ENCODE assay signal across 9 cellular contexts in genomic region chr13:102598061-102598460, GRCh38. TPM values are rescaled to one million over a fixed set of nuclear protein-coding genes. Genes with fewer than 3 reads are reported as not detected.
DNase-seq lines count a peak whose midpoint lies in the region; ATAC-seq and TF ChIP-seq lines count a peak whose summit lies in the region.
"Had no signal": no experiment of that assay in that cellular context is flagged by ENCODE, and none has a peak within 500 bp of the region (broad histone marks: within the 10 kb centered on the region; RNA-seq: fewer than 3 reads in every experiment).

No MANE protein-coding gene starts in this region.

- intact Hi-C loops in Panc1 (cut with micrococcal nuclease; ENCODE audit: unreplicated experiment), result no loop called here

- in situ Hi-C loops in Panc1 (cut with HindIII; ENCODE audit: low pct_unique_long_range_greater_than_20kb, low sequenced_read_pairs), result no loop called here

- POLR2A ChIA-PET in Panc1 (lab: Charles Lee), result no interaction called here

- CTCF ChIA-PET in Panc1 (lab: Charles Lee), result no interaction called here

- H3K27ac ChIP-seq in Panc1 (ENCODE audit: low read length), result peak overlapping the region; percentile 85

- DNase-seq in Panc1 (ENCODE audit: low read depth, low spot score) (no peak), fibroblast of mammary gland (ENCODE audit: low read depth) (no peak), renal cortical epithelial cell (ENCODE audit: low read depth) (peak; percentile 19), NCI-H1694 (lab: John Stamatoyannopoulos, UW) (no peak), NCI-H526 treated with DMSO at 0.1 percent for 48 hours (lab: John Stamatoyannopoulos, UW) (no peak)
- DNase-seq: NCI-H1930 had no signal

- no peaks in the 10 kb centered on the region for H3K9me3 ChIP-seq in Panc1 (ENCODE audit: control insufficient read depth, insufficient read depth, low read depth, low read length)

- no peak for TF ChIP-seq CTCF in Panc1 (IDR thresholded peaks at IDR 0.05)
- TF ChIP-seq CTCF in fibroblast of mammary gland (conservative IDR thresholded peaks at IDR 0.05; ENCODE audit: control insufficient read depth, insufficient read depth, low read depth, low read length), result no peak

- BruUV-seq in Panc1 (replicated peaks; lab: Mats Ljungman, UMichigan), result TSS peak; percentile 84

- H3K27me3 ChIP-seq in Panc1 (ENCODE audit: control insufficient read depth, insufficient read depth, low read length), result no peaks in the 10 kb centered on the region

- peaks cover 9% of the 10 kb centered on the region; the same call in 1 of the 2 replicates for H3K36me3 ChIP-seq in Panc1 (ENCODE audit: control insufficient read depth, insufficient read depth, low read length)

- no peak for ATAC-seq in Panc1
- ATAC-seq in HG02938 (IDR thresholded peaks at IDR 0.05; ENCODE audit: unreplicated experiment), result no peak
- no peak for ATAC-seq in GM21390 (IDR thresholded peaks at IDR 0.05; ENCODE audit: unreplicated experiment)

- peaks cover 3% of the 10 kb centered on the region; the same call in 1 of the 2 replicates for H3K4me1 ChIP-seq in Panc1 (ENCODE audit: control insufficient read depth, insufficient read depth, low read length)

- H3K4me3 ChIP-seq in GM08714 (ENCODE audit: low read length), result peak overlapping the region; percentile 96
- H3K4me3 ChIP-seq in Panc1 (ENCODE audit: low read depth in 2 of 2, low read length in 2 of 2), result peak overlapping the region; percentile 87 to 89
- H3K4me3 ChIP-seq in fibroblast of mammary gland (ENCODE audit: control insufficient read depth, low read depth, low read length), result peak overlapping the region; percentile 88

RNA-seq across cellular contexts. Expression of gene TPP2, which starts 1.3 kb away (rescaled TPM):
- total RNA-seq in Panc1 (2021; ENCODE audit: unreplicated experiment) (31.6 TPM), renal cortical epithelial cell (59.9 and 76.1 TPM in 2 replicates)
- polyA plus RNA-seq in Panc1 (2012; ENCODE audit: insufficient read length), result 12.7 TPM
